21 cellular contexts compared by ENCODE assay signal in genomic region chr4:141826260-141826659, GRCh38.
A peak's percentile ranks its signal among the peaks of the same experiment; 100 is the strongest.
DNase-seq lines count a peak whose midpoint lies in the region; ATAC-seq and TF ChIP-seq lines count a peak whose summit lies in the region.
"Had no signal": no experiment of that assay in that cellular context is flagged by ENCODE, and none has a peak within 500 bp of the region (broad histone marks: within the 10 kb centered on the region; RNA-seq: fewer than 3 reads in every experiment).

No MANE protein-coding gene starts in this region.

- no peaks in the 10 kb centered on the region for H3K9me2 ChIP-seq in neural cell (ENCODE audit: insufficient read depth, low read length)

- no peak overlapping the region for H3K27ac Mint-ChIP-seq in nephron progenitor cell
- H3K27ac Mint-ChIP-seq: B cell; CD4-positive, CD25-positive, alpha-beta regulatory T cell; CD8-positive, alpha-beta T cell had no signal

- H2AFZ ChIP-seq in IMR-90 (replicated peaks; ENCODE audit: low read length, poor library complexity) (no peak overlapping the region), neural cell (ENCODE audit: low read depth, low read length) (no peak overlapping the region)

- no peak overlapping the region for H3K56ac ChIP-seq in IMR-90 (ENCODE audit: extremely low read depth, insufficient read depth, low read length)

- H3K18ac ChIP-seq in IMR-90 (ENCODE audit: low read depth, low read length) = no peak overlapping the region

- H3K27me3 ChIP-seq in IMR-90 (ENCODE audit: control insufficient read depth, insufficient read depth, low read length) = no peaks in the 10 kb centered on the region
- no peaks in the 10 kb centered on the region for H3K27me3 ChIP-seq in neural cell (ENCODE audit: insufficient read depth, low read depth, low read length)
- H3K27me3 ChIP-seq: BLaER1 had no signal

- no peak for TF ChIP-seq POLR2A in IMR-90 (IDR thresholded peaks at IDR 0.05; ENCODE audit: low read depth, low read length)

- TF ChIP-seq RAD21 in IMR-90 (IDR thresholded peaks at IDR 0.05; ENCODE audit: low read length) = no peak
- no peak for TF ChIP-seq RAD21 in neural cell (conservative IDR thresholded peaks at IDR 0.05)

- no peaks in the 10 kb centered on the region for H3K79me1 ChIP-seq in IMR-90 (ENCODE audit: low read depth in 1 of 2, low read length in 2 of 2)

- no peak overlapping the region for H3K23ac ChIP-seq in IMR-90 (ENCODE audit: low read depth, low read length)

- H3K4me2 ChIP-seq in IMR-90 (ENCODE audit: low read depth, low read length) = no peak overlapping the region
- peak overlapping the region; percentile 13 for H3K4me2 ChIP-seq in neural cell (ENCODE audit: low read length)
- H3K4me2 ChIP-seq: BLaER1 had no signal

- no peaks in the 10 kb centered on the region for H3K36me3 Mint-ChIP-seq in nephron progenitor cell (ENCODE audit: low read depth)
- H3K36me3 Mint-ChIP-seq: CD4-positive, CD25-positive, alpha-beta regulatory T cell; CD8-positive, alpha-beta T cell had no signal

- POLR2A ChIA-PET in IMR-90 (lab: Charles Lee; ENCODE audit: unreplicated experiment) = no interaction called here

- dilution Hi-C loops in IMR-90 (cut with HindIII; ENCODE audit: low sequenced_read_pairs, unreplicated experiment) = no loop called here

- H3K14ac ChIP-seq in IMR-90 (replicated peaks; ENCODE audit: low read depth, low read length) = no peak overlapping the region

- H4K8ac ChIP-seq in IMR-90 (ENCODE audit: low read depth in 2 of 2, low read length in 2 of 2) = no peak overlapping the region

- CTCF ChIA-PET in IMR-90 (lab: Yijun Ruan, JAX) = interaction anchor here (2.3 kb wide), 1 partner anchor 12 kb away, joined by 8 read pairs; no protein-coding TSS in a partner anchor

- no peak overlapping the region for H3K4me3 ChIP-seq in IMR-90 (ENCODE audit: insufficient read depth, low read depth, low read length)
- H3K4me3 ChIP-seq in neural cell (ENCODE audit: low read length) = no peak overlapping the region
- H3K4me3 ChIP-seq: BLaER1, GM12878 had no signal

- H2BK5ac ChIP-seq in IMR-90 (ENCODE audit: low read depth, low read length, poor library complexity, severe bottlenecking) = no peak overlapping the region

- H3K9ac ChIP-seq in IMR-90 (ENCODE audit: low read depth, low read length) (no peak overlapping the region), neural cell (ENCODE audit: low read length) (no peak overlapping the region)
- H3K9ac ChIP-seq: BLaER1 had no signal

- no peaks in the 10 kb centered on the region for H3K9me3 Mint-ChIP-seq in nephron progenitor cell
- H3K9me3 Mint-ChIP-seq: CD8-positive, alpha-beta T cell had no signal

- no peak overlapping the region for H3K4me3 Mint-ChIP-seq in nephron progenitor cell
- H3K4me3 Mint-ChIP-seq: B cell; CD4-positive, CD25-positive, alpha-beta regulatory T cell; CD8-positive, alpha-beta T cell had no signal

- no peak overlapping the region for H2BK15ac ChIP-seq in IMR-90 (ENCODE audit: low read depth, low read length)

- no peaks in the 10 kb centered on the region for H3K79me2 ChIP-seq in neural cell (replicated peaks; ENCODE audit: insufficient read depth, low read length)

- no peak overlapping the region for H2AK9ac ChIP-seq in IMR-90 (replicated peaks; ENCODE audit: low read depth, low read length, poor library complexity)

- no peaks in the 10 kb centered on the region for H3K9me1 ChIP-seq in IMR-90 (ENCODE audit: insufficient read depth, low read length)

- no peak overlapping the region for H4K91ac ChIP-seq in IMR-90 (ENCODE audit: insufficient read depth, low read depth, low read length)

- WGBS in IMR-90 (ENCODE audit: extremely low coverage in 2 of 2, insufficient read length in 1 of 2), 2 experiments = no CpG with 5 or more reads among the region's 1 CpG

- no peak overlapping the region for H3K4ac ChIP-seq in IMR-90 (ENCODE audit: low read depth, low read length)

- no peak overlapping the region for H2BK20ac ChIP-seq in IMR-90 (ENCODE audit: low read depth, low read length)

- H4K20me1 ChIP-seq in IMR-90 (ENCODE audit: insufficient read depth, low read length) (no peaks in the 10 kb centered on the region), neural cell (ENCODE audit: insufficient read depth) (no peaks in the 10 kb centered on the region)
- H4K20me1 ChIP-seq: BLaER1 had no signal

- H2AK5ac ChIP-seq in IMR-90 (ENCODE audit: low read depth, low read length) = no peak overlapping the region

- intact Hi-C loops in IMR-90 (cut with micrococcal nuclease) = loop anchor here (5.0 to 10.0 kb wide), 2 partner anchors 269 to 479 kb away; no protein-coding TSS in a partner anchor

- no peak overlapping the region for H2BK120ac ChIP-seq in IMR-90 (ENCODE audit: low read depth, low read length)

- DNase-seq in IMR-90 = peak; percentile 81
- peak; percentile 50 for DNase-seq in amniotic epithelial cell (ENCODE audit: low read depth)
- peak; percentile 4 for DNase-seq in hepatic stellate cell (ENCODE audit: low spot score)
- DNase-seq in nephron progenitor cell = no peak
- DNase-seq: Caco-2; CD4-positive, CD25-positive, alpha-beta regulatory T cell; CD8-positive, alpha-beta T cell; DMS153; DND-41; EL; GDM1; GOT3; HCEC 1CT had no signal

- H3K4me1 ChIP-seq in IMR-90 (ENCODE audit: control insufficient read depth, insufficient read depth, low read length) = no peaks in the 10 kb centered on the region; the same call in 1 of the 2 replicates
- H3K4me1 ChIP-seq: BLaER1, Caco-2 had no signal

- H3K9me3 ChIP-seq in IMR-90 (ENCODE audit: control insufficient read depth, insufficient read depth, low read length) (no peaks in the 10 kb centered on the region), neural cell (ENCODE audit: low read length) (no peaks in the 10 kb centered on the region)
- H3K9me3 ChIP-seq: BLaER1, Caco-2 had no signal

- no peak overlapping the region; the same call in 1 of the 2 replicates for H4K5ac ChIP-seq in IMR-90 (ENCODE audit: low read depth, low read length)

- BruUV-seq in IMR-90 (replicated peaks; lab: Mats Ljungman, UMichigan) = no TSS peak

- no peaks in the 10 kb centered on the region for H3F3A ChIP-seq in neural cell (ENCODE audit: insufficient read depth, low read length, poor library complexity, severe bottlenecking)

- TF ChIP-seq CTCF in IMR-90 (conservative IDR thresholded peaks at IDR 0.05; ENCODE audit: low read depth, low read length) (no peak), neural cell (IDR thresholded peaks at IDR 0.05; ENCODE audit: poor library complexity, severe bottlenecking) (no peak), nephron progenitor cell (IDR thresholded peaks at IDR 0.05) (no peak)

- H3K27me3 Mint-ChIP-seq in nephron progenitor cell (ENCODE audit: low read depth, poor library complexity) = peaks cover 8% of the 10 kb centered on the region
- H3K27me3 Mint-ChIP-seq: B cell; CD4-positive, CD25-positive, alpha-beta regulatory T cell had no signal

- H3K36me3 ChIP-seq in IMR-90 (ENCODE audit: control insufficient read depth, insufficient read depth, low read length) = no peaks in the 10 kb centered on the region
- no peaks in the 10 kb centered on the region for H3K36me3 ChIP-seq in neural cell (ENCODE audit: insufficient read depth, low read length)
- H3K36me3 ChIP-seq: BLaER1 had no signal

- ATAC-seq in IMR-90 (ENCODE audit: low read depth) (peak; percentile 71), HG03460 (IDR thresholded peaks at IDR 0.05; ENCODE audit: unreplicated experiment) (no peak), GM18519 (IDR thresholded peaks at IDR 0.05; ENCODE audit: low FRiP score, unreplicated experiment) (no peak), GM21825 (IDR thresholded peaks at IDR 0.05; ENCODE audit: unreplicated experiment) (no peak)
- ATAC-seq: CD8-positive, alpha-beta T cell; GM12878 had no signal

- H3K27ac ChIP-seq in IMR-90 (ENCODE audit: insufficient read depth, low read length) = no peak overlapping the region
- no peak overlapping the region for H3K27ac ChIP-seq in neural cell (ENCODE audit: low read length)
- H3K27ac ChIP-seq: BLaER1, C4-2B had no signal

- no peak for TF ChIP-seq EP300 in neural cell (conservative IDR thresholded peaks at IDR 0.05; ENCODE audit: poor library complexity, severe bottlenecking)

- in situ Hi-C loops in IMR-90 (cut with MboI; ENCODE audit: low sequenced_read_pairs) = no loop called here

- no peaks in the 10 kb centered on the region for H3K4me1 Mint-ChIP-seq in nephron progenitor cell
- H3K4me1 Mint-ChIP-seq: B cell; CD4-positive, CD25-positive, alpha-beta regulatory T cell had no signal

TF ChIP-seq in IMR-90, 13 proteins besides CTCF, POLR2A, EP300 and RAD21:
- TF ChIP-seq MAFK (IDR thresholded peaks at IDR 0.05; ENCODE audit: low read depth, low read length) (peak; percentile 48; the same call in 1 of the 2 replicates), ELK1 (IDR thresholded peaks at IDR 0.05; ENCODE audit: borderline replicate concordance, low read depth, low read length) (no peak)

TF ChIP-seq in neural cell, 6 proteins besides CTCF, POLR2A, EP300 and RAD21 (continues in another document):
- TF ChIP-seq REST (IDR thresholded peaks at IDR 0.05; ENCODE audit: borderline replicate concordance) = no peak
- no peak for TF ChIP-seq TAF1 (IDR thresholded peaks at IDR 0.05; ENCODE audit: low read depth)
- TF ChIP-seq EZH2 (IDR thresholded peaks at IDR 0.05; ENCODE audit: borderline replicate concordance, insufficient read depth, low read length, poor library complexity, severe bottlenecking) = no peak
- no peak for TF ChIP-seq MXI1 (conservative IDR thresholded peaks at IDR 0.05; ENCODE audit: poor library complexity, severe bottlenecking)
- no peak for TF ChIP-seq POLR2AphosphoS5 (IDR thresholded peaks at IDR 0.05)
